ENCODE assay signal across 21 cellular contexts in the genomic region with DNA sequence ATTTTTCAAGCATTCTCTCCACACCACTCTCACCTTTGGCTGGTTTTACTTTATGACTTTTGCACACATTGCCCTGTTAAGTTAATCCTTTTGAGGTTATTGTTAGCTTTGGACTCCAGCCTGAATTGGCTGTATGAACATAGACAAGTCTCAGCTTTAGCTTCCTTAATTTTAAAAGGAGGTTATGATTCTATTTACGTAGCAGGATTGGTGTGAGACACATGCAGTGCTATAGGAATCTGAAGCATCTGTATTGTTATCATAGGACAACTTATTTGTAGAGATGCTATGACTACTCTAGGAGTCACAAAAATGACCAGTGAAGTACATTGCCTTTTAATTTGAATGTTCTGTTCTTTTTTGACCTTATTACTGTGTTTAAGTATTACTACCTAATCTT. TPM values are rescaled to one million over a fixed set of nuclear protein-coding genes. Genes with fewer than 3 reads are reported as not detected.
DNase-seq lines count a peak whose midpoint lies in the region; ATAC-seq, FAIRE-seq and TF ChIP-seq lines count a peak whose summit lies in the region.
"Had no signal": no experiment of that assay in that cellular context is flagged by ENCODE, and none has a peak within 500 bp of the region (broad histone marks: within the 10 kb centered on the region; RNA-seq: fewer than 3 reads in every experiment).

No MANE protein-coding gene starts in this region.

- H3K4me1 ChIP-seq in astrocyte (ENCODE audit: insufficient read depth, low read length) (no peaks in the 10 kb centered on the region), prostate gland (replicated peaks) (no peaks in the 10 kb centered on the region), ascending aorta (peaks cover 0 to 6% of the 10 kb centered on the region in 2 donors)

- H3K4me3 ChIP-seq in astrocyte (ENCODE audit: insufficient read depth, low read depth, low read length) (no peak overlapping the region), fibroblast of mammary gland (ENCODE audit: control insufficient read depth, low read depth, low read length) (no peak overlapping the region), prostate gland (no peak overlapping the region), ascending aorta (no peak overlapping the region)
- H3K4me3 ChIP-seq: gastrocnemius medialis, tibial nerve had no signal

- TF ChIP-seq CTCF in astrocyte (IDR thresholded peaks at IDR 0.05; ENCODE audit: insufficient read depth, low read depth, low read length) (no peak), fibroblast of mammary gland (conservative IDR thresholded peaks at IDR 0.05; ENCODE audit: control insufficient read depth, insufficient read depth, low read depth, low read length) (no peak), prostate gland (IDR thresholded peaks at IDR 0.05) (no peak), ascending aorta (IDR thresholded peaks at IDR 0.05) (no peak)

- peak; percentile 79 for FAIRE-seq in astrocyte (lab: Jason Lieb, UNC)

- peaks cover 2% of the 10 kb centered on the region for H3K9me3 Mint-ChIP-seq in astrocyte (ENCODE audit: unreplicated experiment)

- DNase-seq in HT-29 (ENCODE audit: low spot score) = peak; percentile 43
- peak; percentile 46 for DNase-seq in astrocyte (ENCODE audit: low read depth)
- peak; percentile 36 for DNase-seq in fibroblast of mammary gland (ENCODE audit: low read depth)
- peak; percentile 5 for DNase-seq in prostate gland (ENCODE audit: low spot score)
- no peak for DNase-seq in ascending aorta (ENCODE audit: low spot score in 2 of 2)
- no peak for DNase-seq in ecto neural progenitor cell (ENCODE audit: low spot score)
- DNase-seq: activated CD4-positive, alpha-beta memory T cell treated with anti-CD3 and anti-CD28 coated beads for 36 hours; activated naive CD8-positive, alpha-beta T cell treated with anti-CD3 and anti-CD28 coated beads for 36 hours; activated T-cell treated with anti-CD3 and anti-CD28 coated beads, Interleukin-2, amount 50 U/mL, for 48 hours; caudate nucleus; gastrocnemius medialis; NCI-H1105; NCI-H2171; posterior cingulate gyrus; T-cell had no signal

- H3K36me3 Mint-ChIP-seq in astrocyte (ENCODE audit: low read depth, unreplicated experiment) = no peaks in the 10 kb centered on the region
- H3K36me3 Mint-ChIP-seq: stimulated activated effector memory CD8-positive, alpha-beta T cell treated with anti-CD3 and anti-CD28 coated beads, Interleukin-12 subunit alpha, Interleukin-12 subunit beta, amount 100 ng/mL, for 72 hours had no signal

- H3K27me3 ChIP-seq in astrocyte (ENCODE audit: insufficient read depth, low read length) (no peaks in the 10 kb centered on the region), prostate gland (replicated peaks; ENCODE audit: insufficient read depth) (no peaks in the 10 kb centered on the region), ascending aorta (no peaks in the 10 kb centered on the region)
- H3K27me3 ChIP-seq: gastrocnemius medialis, tibial nerve had no signal

- no peak overlapping the region for H3K9ac ChIP-seq in astrocyte (ENCODE audit: low read length)

- TF ChIP-seq POLR2A in prostate gland (IDR thresholded peaks at IDR 0.05) = no peak

- no peak overlapping the region for H2AFZ ChIP-seq in astrocyte (ENCODE audit: low read depth, low read length)

- ATAC-seq in HG02852 (IDR thresholded peaks at IDR 0.05; ENCODE audit: unreplicated experiment) (no peak), HG02610 (IDR thresholded peaks at IDR 0.05; ENCODE audit: unreplicated experiment) (no peak)
- ATAC-seq: gastrocnemius medialis; stimulated activated effector memory CD8-positive, alpha-beta T cell treated with anti-CD3 and anti-CD28 coated beads, Interleukin-12 subunit alpha, Interleukin-12 subunit beta, amount 100 ng/mL, for 72 hours; T-cell had no signal

- H3K27me3 Mint-ChIP-seq in astrocyte (ENCODE audit: low read depth, unreplicated experiment) = no peaks in the 10 kb centered on the region
- H3K27me3 Mint-ChIP-seq: activated CD4-positive, alpha-beta memory T cell treated with anti-CD3 and anti-CD28 coated beads for 36 hours; activated naive CD8-positive, alpha-beta T cell treated with anti-CD3 and anti-CD28 coated beads for 36 hours had no signal

- peak overlapping the region; percentile 44 for H3K4me2 ChIP-seq in astrocyte (ENCODE audit: low read length)

- intact Hi-C loops in prostate gland (cut with DNase I) (no loop called here), ascending aorta (cut with DNase I) (no loop called here)

- 13% methylated on average over 1 of the region's 1 CpG for WGBS in prostate gland

- no peak overlapping the region for H3K27ac Mint-ChIP-seq in astrocyte (ENCODE audit: unreplicated experiment)
- H3K27ac Mint-ChIP-seq: activated CD4-positive, alpha-beta memory T cell treated with anti-CD3 and anti-CD28 coated beads for 36 hours; activated naive CD8-positive, alpha-beta T cell treated with anti-CD3 and anti-CD28 coated beads for 36 hours; stimulated activated effector memory CD8-positive, alpha-beta T cell treated with anti-CD3 and anti-CD28 coated beads, Interleukin-12 subunit alpha, Interleukin-12 subunit beta, amount 100 ng/mL, for 72 hours had no signal

- no peaks in the 10 kb centered on the region for H4K20me1 ChIP-seq in astrocyte (ENCODE audit: insufficient read depth, low read length)

- H3K4me3 Mint-ChIP-seq in astrocyte (ENCODE audit: unreplicated experiment) = no peak overlapping the region
- H3K4me3 Mint-ChIP-seq: activated CD4-positive, alpha-beta memory T cell treated with anti-CD3 and anti-CD28 coated beads for 36 hours; activated naive CD8-positive, alpha-beta T cell treated with anti-CD3 and anti-CD28 coated beads for 36 hours; stimulated activated effector memory CD8-positive, alpha-beta T cell treated with anti-CD3 and anti-CD28 coated beads, Interleukin-12 subunit alpha, Interleukin-12 subunit beta, amount 100 ng/mL, for 72 hours; T-cell had no signal

- H3K79me2 ChIP-seq in astrocyte (ENCODE audit: insufficient read depth, low read length) = no peaks in the 10 kb centered on the region

- H3K36me3 ChIP-seq in astrocyte (ENCODE audit: insufficient read depth, low read length) = no peaks in the 10 kb centered on the region
- H3K36me3 ChIP-seq in prostate gland = no peaks in the 10 kb centered on the region
- no peaks in the 10 kb centered on the region for H3K36me3 ChIP-seq in ascending aorta
- H3K36me3 ChIP-seq: gastrocnemius medialis, tibial nerve had no signal

- no peaks in the 10 kb centered on the region for H3K9me3 ChIP-seq in astrocyte (ENCODE audit: insufficient read depth, low read depth, low read length)
- no peaks in the 10 kb centered on the region for H3K9me3 ChIP-seq in prostate gland
- H3K9me3 ChIP-seq in ascending aorta = no peaks in the 10 kb centered on the region
- H3K9me3 ChIP-seq: gastrocnemius medialis, tibial nerve had no signal

- H3K4me1 Mint-ChIP-seq in astrocyte (ENCODE audit: low read depth, unreplicated experiment) = peaks cover 5% of the 10 kb centered on the region

- no peak overlapping the region for H3K27ac ChIP-seq in astrocyte (ENCODE audit: low read depth, low read length)
- H3K27ac ChIP-seq in prostate gland = no peak overlapping the region
- peak overlapping the region in 1 of 2 donors; percentile 1 for H3K27ac ChIP-seq in ascending aorta
- H3K27ac ChIP-seq: gastrocnemius medialis, tibial nerve had no signal

RNA-seq across cellular contexts. Expression of gene PGAM4, which starts 15.7 kb away (rescaled TPM):
- total RNA-seq in HT-29 (2014; rRNA removed; shearing (Covaris generic)) = not detected in 2 replicates
- total RNA-seq in astrocyte (0.32 TPM in 1 of 2 replicates, not detected in the other), prostate gland (not detected), ascending aorta (not detected)
- total RNA-seq: gastrocnemius medialis, lower leg skin, myocyte, T-cell, tibial nerve had no signal

RNA-seq across cellular contexts. Expression of gene ATP7A, which starts 43.2 kb away (rescaled TPM):
- total RNA-seq in HT-29 (2014; rRNA removed; shearing (Covaris generic)) = 5.2 and 5.4 TPM in 2 replicates
- total RNA-seq in astrocyte (15.0 and 17.2 TPM in 2 replicates), prostate gland (10 to 100 TPM in 1 of 2 donors, 1 to 10 TPM in 1; 9.8 to 15.1 TPM), ascending aorta (7.5 TPM)

RNA-seq across cellular contexts. Expression of gene COX7B, which starts 54.4 kb away (rescaled TPM):
- total RNA-seq in HT-29 (2014; rRNA removed; shearing (Covaris generic)) = 273 and 371 TPM in 2 replicates
- 246 and 250 TPM in 2 replicates for total RNA-seq in astrocyte
- total RNA-seq in prostate gland = 100 to 1,000 TPM; 203 to 374 TPM
- total RNA-seq in ascending aorta = 472 TPM

RNA-seq across cellular contexts. Expression of gene MAGT1, which starts 58.5 kb away (rescaled TPM):
- 51.3 and 76.4 TPM in 2 replicates for total RNA-seq in HT-29 (2014; rRNA removed; shearing (Covaris generic))
- total RNA-seq in astrocyte (84.3 and 95.6 TPM in 2 replicates), prostate gland (10 to 100 TPM; 37.1 to 79.4 TPM), ascending aorta (34.5 TPM)

Comparison
In these comparisons a context has a peak if more than half of its experiments do, and no peak if none do; other contexts are left out.
1. DNase-seq: peak in HT-29 (single experiment), astrocyte (single experiment), fibroblast of mammary gland (single experiment) and prostate gland (single experiment); none in ascending aorta (0 of 2) and ecto neural progenitor cell (single experiment).